ENCODE assay signal across 1 cellular context in genomic region chr6:39228992-39229767, GRCh38.
A peak's percentile ranks its signal among the peaks of the same experiment; 100 is the strongest.
TF ChIP-seq lines count a peak whose summit lies in the region.

KCNK5 (minus strand) TSS chr6:39229475; CDS start chr6:39229111, 364 bp downstream.

TF ChIP-seq in GM12878, 131 proteins besides CTCF, POLR2A, EP300 and RAD21 (continued from another document):
- TF ChIP-seq ATF2 (IDR thresholded peaks at IDR 0.05; ENCODE audit: low read length) (no peak), GABPA (IDR thresholded peaks at IDR 0.05; ENCODE audit: low read depth) (no peak), BCLAF1 (IDR thresholded peaks at IDR 0.05) (no peak), IKZF1 (conservative IDR thresholded peaks at IDR 0.05) (peak; percentile 45), DPF2 (IDR thresholded peaks at IDR 0.05) (peak; percentile 51; the same call in 1 of the 2 replicates), ZNF687 (IDR thresholded peaks at IDR 0.05) (peak; percentile 64), LARP7 (IDR thresholded peaks at IDR 0.05) (0 out of 2 replicates have a peak, but pooled peaks have one; percentile 36), SIN3A (IDR thresholded peaks at IDR 0.05; ENCODE audit: low read depth, low read length) (0 out of 2 replicates have a peak, but pooled peaks have one; percentile 19), EGR1 (IDR thresholded peaks at IDR 0.05; ENCODE audit: borderline replicate concordance in 1 of 2, low read depth in 2 of 2, low read length in 2 of 2) (peak in 1 of 2 experiments; percentile 70; a peak in 1 of 3 replicates), GATAD2B (conservative IDR thresholded peaks at IDR 0.05; ENCODE audit: low read depth) (peak; percentile 51; the same call in 1 of the 2 replicates), NR2F1 (conservative IDR thresholded peaks at IDR 0.05) (0 out of 2 replicates have a peak, but pooled peaks have one; percentile 27), MXI1 (IDR thresholded peaks at IDR 0.05; ENCODE audit: low read depth, low read length) (peak; percentile 49; the same call in 1 of the 2 replicates), USF1 (IDR thresholded peaks at IDR 0.05; ENCODE audit: borderline replicate concordance, extremely low read length, insufficient read depth, low read depth, low read length) (peak; percentile 5), ZBTB33 (IDR thresholded peaks at IDR 0.05) (no peak), ELK1 (IDR thresholded peaks at IDR 0.05; ENCODE audit: low read depth, low read length) (no peak), BACH1 (IDR thresholded peaks at IDR 0.05; ENCODE audit: borderline replicate concordance) (peak; percentile 54; the same call in 1 of the 2 replicates), BHLHE40 (IDR thresholded peaks at IDR 0.05; ENCODE audit: borderline replicate concordance in 1 of 2, low read depth in 2 of 2, low read length in 1 of 2) (peak; percentile 7 to 67; a peak in 2 of 4 replicates)
